Comparison of ENCODE assay signal across 1 cellular context in genomic region chr1:75727571-75727970, GRCh38.
TF ChIP-seq lines count a peak whose summit lies in the region.

No MANE protein-coding gene starts in this region.

TF ChIP-seq in HepG2, 621 proteins besides CTCF, POLR2A, EP300 and RAD21 (continued from another document):
- TF ChIP-seq TOE1 (CRISPR knock-in tag; IDR thresholded peaks at IDR 0.05), result no peak
- no peak for TF ChIP-seq RBFOX2 (IDR thresholded peaks at IDR 0.05; ENCODE audit: low read depth, low read length)
- TF ChIP-seq HINFP (CRISPR knock-in tag; IDR thresholded peaks at IDR 0.05; ENCODE audit: low read depth), result no peak
- TF ChIP-seq KAT2B (IDR thresholded peaks at IDR 0.05; ENCODE audit: borderline replicate concordance, low read depth, low read length), result no peak
- no peak for TF ChIP-seq POGZ (CRISPR knock-in tag; IDR thresholded peaks at IDR 0.05)
- no peak for TF ChIP-seq GLMP (CRISPR knock-in tag; IDR thresholded peaks at IDR 0.05; ENCODE audit: borderline replicate concordance)
- TF ChIP-seq SP140L (CRISPR knock-in tag; IDR thresholded peaks at IDR 0.05; ENCODE audit: borderline replicate concordance), result no peak
- TF ChIP-seq CAMTA2 (CRISPR knock-in tag; IDR thresholded peaks at IDR 0.05; ENCODE audit: borderline replicate concordance), result no peak
- TF ChIP-seq REL (CRISPR knock-in tag; conservative IDR thresholded peaks at IDR 0.05), result no peak
- TF ChIP-seq PLRG1 (conservative IDR thresholded peaks at IDR 0.05), result no peak
- TF ChIP-seq USF2 (IDR thresholded peaks at IDR 0.05; ENCODE audit: low read depth, low read length), result no peak
- no peak for TF ChIP-seq USF2 (CRISPR knock-in tag; IDR thresholded peaks at IDR 0.05; ENCODE audit: borderline replicate concordance)
- no peak for TF ChIP-seq FLYWCH1 (CRISPR knock-in tag; IDR thresholded peaks at IDR 0.05)
- TF ChIP-seq HHEX (CRISPR knock-in tag; IDR thresholded peaks at IDR 0.05), result no peak
- TF ChIP-seq HNF1B (CRISPR knock-in tag; IDR thresholded peaks at IDR 0.05), result no peak
- no peak for TF ChIP-seq ZNF3 (CRISPR knock-in tag; IDR thresholded peaks at IDR 0.05)
- no peak for TF ChIP-seq HNRNPH1 (optimal IDR thresholded peaks at IDR 0.05; ENCODE audit: low read depth, low read length)
- TF ChIP-seq ZNF781 (CRISPR knock-in tag; IDR thresholded peaks at IDR 0.05; ENCODE audit: borderline replicate concordance, not compliant biosample characterization), result no peak
- no peak for TF ChIP-seq KAT8 (CRISPR knock-in tag; IDR thresholded peaks at IDR 0.05)
